Comparison of ENCODE assay signal across 8 cellular contexts in genomic region chr6:11224252-11224965, GRCh38. TPM values are rescaled to one million over a fixed set of nuclear protein-coding genes. Genes with fewer than 3 reads are reported as not detected.
DNase-seq lines count a peak whose midpoint lies in the region; ATAC-seq, FAIRE-seq and TF ChIP-seq lines count a peak whose summit lies in the region.

No MANE protein-coding gene starts in this region.

- no peaks in the 10 kb centered on the region for H3K27me3 Mint-ChIP-seq in CD4-positive, alpha-beta T cell
- no peaks in the 10 kb centered on the region for H3K27me3 Mint-ChIP-seq in T-helper 2 cell treated with Interferon-gamma antibody and Interleukin-4, amounts not matched to agents 5 μg/mL and 100 μg/mL, for 36 hours (ENCODE audit: low read depth)

- no peaks in the 10 kb centered on the region for H3K9me1 ChIP-seq in endothelial cell of umbilical vein (replicated peaks; ENCODE audit: control insufficient read depth, extremely low read depth, insufficient read depth, low read length)

- no peaks in the 10 kb centered on the region for H3K36me3 Mint-ChIP-seq in CD4-positive, alpha-beta T cell (ENCODE audit: low read depth)
- H3K36me3 Mint-ChIP-seq in T-helper 2 cell treated with Interferon-gamma antibody and Interleukin-4, amounts not matched to agents 5 μg/mL and 100 μg/mL, for 36 hours (ENCODE audit: low read depth) = peaks cover 41% of the 10 kb centered on the region

- POLR2A ChIA-PET in CD4-positive, alpha-beta T cell (lab: Charles Lee) = interaction anchor here (0.7 to 1.2 kb wide), 4 partner anchors 8 to 140 kb away, joined by 3 to 5 read pairs (median 4); partner anchors contain the start of gene NEDD9
- POLR2A ChIA-PET in endothelial cell of umbilical vein (lab: Charles Lee) = interaction anchor here (2.5 kb wide), 1 partner anchor 8 kb away, joined by 10 read pairs; the partner anchor contains the start of gene NEDD9

- peaks cover 74% of the 10 kb centered on the region for H3K4me1 ChIP-seq in endothelial cell of umbilical vein (ENCODE audit: control insufficient read depth, extremely low read depth, insufficient read depth, low read length)

- H3K4me3 Mint-ChIP-seq in CD4-positive, alpha-beta T cell = peak overlapping the region; percentile 75
- H3K4me3 Mint-ChIP-seq in T-helper 2 cell treated with Interferon-gamma antibody and Interleukin-4, amounts not matched to agents 5 μg/mL and 100 μg/mL, for 36 hours = peak overlapping the region; percentile 75

- dilution Hi-C loops in endothelial cell of umbilical vein (cut with MboI; ENCODE audit: extremely low pct_ligation_motif_present, low sequenced_read_pairs) = no loop called here

- no peak for TF ChIP-seq POLR2A in endothelial cell of umbilical vein (IDR thresholded peaks at IDR 0.05; ENCODE audit: low read depth, low read length)

- no peaks in the 10 kb centered on the region for H3K27me3 ChIP-seq in CD4-positive, alpha-beta T cell (ENCODE audit: control insufficient read depth, insufficient read depth, low read length)
- no peaks in the 10 kb centered on the region for H3K27me3 ChIP-seq in endothelial cell of umbilical vein (ENCODE audit: control insufficient read depth in 2 of 2, insufficient read depth in 2 of 2, low read length in 2 of 2)

- CTCF ChIA-PET in CD4-positive, alpha-beta T cell (lab: Charles Lee) = no interaction called here
- CTCF ChIA-PET in endothelial cell of umbilical vein (lab: Charles Lee) = interaction anchor here (0.9 to 5.8 kb wide), 5 partner anchors 7 to 272 kb away, joined by 3 to 37 read pairs (median 8); partner anchors contain the start of gene NEDD9

- no peaks in the 10 kb centered on the region for H4K20me1 ChIP-seq in endothelial cell of umbilical vein (replicated peaks; ENCODE audit: control insufficient read depth, extremely low read depth, insufficient read depth, low read length)

- peak in 6 of 10 experiments; percentile 8 to 28 (median 12) for DNase-seq in CD4-positive, alpha-beta T cell
- peak; percentile 68 for DNase-seq in T-helper 2 cell treated with Interferon-gamma antibody and Interleukin-4, amounts not matched to agents 5 μg/mL and 100 μg/mL, for 36 hours (ENCODE audit: low spot score)
- DNase-seq in endothelial cell of umbilical vein (ENCODE audit: low read depth, low spot score) = peak; percentile 72
- DNase-seq in stimulated activated CD4-positive, alpha-beta T cell treated with anti-CD3 and anti-CD28 coated beads, Interleukin-1b, Interleukin-23, amount 100 ng/mL, for 48 hours = peak; percentile 59
- DNase-seq in GF-D8 (lab: John Stamatoyannopoulos, UW) = no peak
- DNase-seq in SW480 (ENCODE audit: low spot score) = no peak
- no peak for DNase-seq in ureter (ENCODE audit: low spot score)

- BruUV-seq in endothelial cell of umbilical vein (replicated peaks; lab: Mats Ljungman, UMichigan) = no TSS peak

- peak overlapping the region; percentile 37 for H3K4me2 ChIP-seq in endothelial cell of umbilical vein (ENCODE audit: insufficient read depth, low read length)

- H3K9me3 Mint-ChIP-seq in CD4-positive, alpha-beta T cell = no peaks in the 10 kb centered on the region
- peaks cover 3% of the 10 kb centered on the region for H3K9me3 Mint-ChIP-seq in T-helper 2 cell treated with Interferon-gamma antibody and Interleukin-4, amounts not matched to agents 5 μg/mL and 100 μg/mL, for 36 hours

- TF ChIP-seq CTCF in CD4-positive, alpha-beta T cell (IDR thresholded peaks at IDR 0.05) = no peak
- TF ChIP-seq CTCF in endothelial cell of umbilical vein (IDR thresholded peaks at IDR 0.05; ENCODE audit: extremely low read depth in 1 of 2, insufficient read depth in 1 of 2, low read depth in 1 of 2, low read length in 2 of 2) = no peak

- H2AFZ ChIP-seq in endothelial cell of umbilical vein (ENCODE audit: low read depth, low read length) = no peak overlapping the region

- H3K9ac ChIP-seq in endothelial cell of umbilical vein (replicated peaks; ENCODE audit: extremely low read depth, insufficient read depth, low read length) = peak overlapping the region; percentile 43

- no peaks in the 10 kb centered on the region for H3K36me3 ChIP-seq in endothelial cell of umbilical vein (ENCODE audit: control insufficient read depth in 2 of 2, extremely low read depth in 1 of 2, insufficient read depth in 2 of 2, low read length in 2 of 2)

- no peak overlapping the region for H3K4me3 ChIP-seq in endothelial cell of umbilical vein (replicated peaks in 1 of 3; ENCODE audit: insufficient read depth in 1 of 3, low read depth in 1 of 3, low read length in 3 of 3)

- peak; percentile 84 for ATAC-seq in CD4-positive, alpha-beta T cell (ENCODE audit: poor library complexity)
- ATAC-seq in GM21786 (IDR thresholded peaks at IDR 0.05; ENCODE audit: unreplicated experiment) = peak; percentile 59

- FAIRE-seq in endothelial cell of umbilical vein (lab: Jason Lieb, UNC) = peak; percentile 72

- peak overlapping the region; percentile 75 for H3K27ac Mint-ChIP-seq in CD4-positive, alpha-beta T cell
- peak overlapping the region; percentile 87 for H3K27ac Mint-ChIP-seq in T-helper 2 cell treated with Interferon-gamma antibody and Interleukin-4, amounts not matched to agents 5 μg/mL and 100 μg/mL, for 36 hours

- intact Hi-C loops in CD4-positive, alpha-beta T cell (cut with DNase I, micrococcal nuclease) = loop anchor here in 1 of 2 experiments (1.0 kb wide), 1 partner anchor 8 kb away; the partner anchor contains the start of gene NEDD9
- intact Hi-C loops in endothelial cell of umbilical vein (cut with micrococcal nuclease) = no loop called here

- no peak overlapping the region for H3K27ac ChIP-seq in CD4-positive, alpha-beta T cell (ENCODE audit: low read depth, low read length)
- H3K27ac ChIP-seq in endothelial cell of umbilical vein (ENCODE audit: insufficient read depth, low read depth, low read length) = peak overlapping the region; percentile 81

- peaks cover 86% of the 10 kb centered on the region for H3K79me2 ChIP-seq in endothelial cell of umbilical vein (ENCODE audit: control insufficient read depth, insufficient read depth, low read length)

- H3K9me3 ChIP-seq in CD4-positive, alpha-beta T cell (ENCODE audit: control insufficient read depth, low read length) = no peaks in the 10 kb centered on the region
- H3K9me3 ChIP-seq in endothelial cell of umbilical vein (replicated peaks; ENCODE audit: control insufficient read depth, insufficient read depth, low read length) = no peaks in the 10 kb centered on the region

- peaks cover 41% of the 10 kb centered on the region for H3K4me1 Mint-ChIP-seq in CD4-positive, alpha-beta T cell (ENCODE audit: low read depth)
- H3K4me1 Mint-ChIP-seq in T-helper 2 cell treated with Interferon-gamma antibody and Interleukin-4, amounts not matched to agents 5 μg/mL and 100 μg/mL, for 36 hours (ENCODE audit: low read depth) = peaks cover 58% of the 10 kb centered on the region

TF ChIP-seq in endothelial cell of umbilical vein, 7 proteins besides CTCF, POLR2A, EP300 and RAD21:
- TF ChIP-seq MYC (IDR thresholded peaks at IDR 0.05; ENCODE audit: low read depth, low read length) (no peak), FOS (IDR thresholded peaks at IDR 0.05; ENCODE audit: borderline replicate concordance, insufficient read depth, low read length) (peak; percentile 26)

RNA-seq across cellular contexts. Expression of gene NEDD9, which starts 8.1 kb away (rescaled TPM):
- total RNA-seq in CD4-positive, alpha-beta T cell = 10 to 100 TPM; 40.9 to 44.3 TPM
- total RNA-seq in endothelial cell of umbilical vein (55.2 and 73.0 TPM in 2 replicates), ureter (65.8 TPM)
- polyA plus RNA-seq in endothelial cell of umbilical vein = 61.0 and 69.8 TPM in 2 replicates
- 50.2 and 54.6 TPM in 2 replicates for polyA plus RNA-seq in endothelial cell of umbilical vein (2011; cell fraction: cytosol; rRNA removed)
- 129 and 134 TPM in 2 replicates for polyA plus RNA-seq in endothelial cell of umbilical vein (2011; cell fraction: nucleus; rRNA removed)
- polyA plus RNA-seq in endothelial cell of umbilical vein (2012) = 41.1 and 43.9 TPM in 2 replicates
- 132 and 144 TPM in 2 replicates for polyA minus RNA-seq in endothelial cell of umbilical vein
- 3.8 TPM for polyA minus RNA-seq in endothelial cell of umbilical vein (2011; cell fraction: cytosol; rRNA and poly(A)+ RNA removed)
- 133 and 155 TPM in 2 replicates for polyA minus RNA-seq in endothelial cell of umbilical vein (2011; cell fraction: nucleus; rRNA and poly(A)+ RNA removed)

Comparison
In these comparisons a context has a peak if more than half of its experiments do, and no peak if none do; other contexts are left out.
1. DNase-seq: peak in CD4-positive, alpha-beta T cell (6 of 10), T-helper 2 cell treated with Interferon-gamma antibody and Interleukin-4, amounts not matched to agents 5 μg/mL and 100 μg/mL, for 36 hours (single experiment), endothelial cell of umbilical vein (single experiment) and stimulated activated CD4-positive, alpha-beta T cell treated with anti-CD3 and anti-CD28 coated beads, Interleukin-1b, Interleukin-23, amount 100 ng/mL, for 48 hours (single experiment); none in GF-D8 (single experiment), SW480 (single experiment) and ureter (single experiment).